ENCODE assay signal across 17 cellular contexts in genomic region chr1:27100797-27101491, GRCh38. TPM values are rescaled to one million over a fixed set of nuclear protein-coding genes. Genes with fewer than 3 reads are reported as not detected.
A peak's percentile ranks its signal among the peaks of the same experiment; 100 is the strongest.
DNase-seq lines count a peak whose midpoint lies in the region; ATAC-seq and TF ChIP-seq lines count a peak whose summit lies in the region.
"Had no signal": no experiment of that assay in that cellular context is flagged by ENCODE, and none has a peak within 500 bp of the region (broad histone marks: within the 10 kb centered on the region; RNA-seq: fewer than 3 reads in every experiment).

No MANE protein-coding gene starts in this region.

- ATAC-seq in Right ventricle myocardium superior (ENCODE audit: poor library complexity) (no peak), Right ventricle myocardium inferior (no peak), upper lobe of left lung (ENCODE audit: low FRiP score in 2 of 2) (no peak), GM21381 (IDR thresholded peaks at IDR 0.05; ENCODE audit: unreplicated experiment) (no peak)
- ATAC-seq: activated T-helper 17 cell treated with anti-CD3 and anti-CD28 coated beads, Interleukin-2, amount 50 U/mL, for 72 hours had no signal

- TF ChIP-seq EP300 in upper lobe of left lung (IDR thresholded peaks at IDR 0.05) = no peak

- H3K27me3 Mint-ChIP-seq in dendritic cell treated with granulocyte-macrophage colony-stimulating factor and Interleukin-4, amounts not matched to agents 40 ng/mL and 50 ng/mL, for 4 days = no peaks in the 10 kb centered on the region
- peaks cover 3% of the 10 kb centered on the region for H3K27me3 Mint-ChIP-seq in nephron progenitor cell (ENCODE audit: low read depth, poor library complexity)
- H3K27me3 Mint-ChIP-seq in CD4-positive, alpha-beta memory T cell = no peaks in the 10 kb centered on the region
- H3K27me3 Mint-ChIP-seq: activated T-helper 17 cell treated with anti-CD3 and anti-CD28 coated beads, Interleukin-2, amount 50 U/mL, for 72 hours had no signal

- H3K4me3 ChIP-seq in upper lobe of left lung = no peak overlapping the region
- no peak overlapping the region for H3K4me3 ChIP-seq in CD4-positive, alpha-beta memory T cell (ENCODE audit: low read length in 2 of 2)
- H3K4me3 ChIP-seq: thyroid gland had no signal

- no peaks in the 10 kb centered on the region for H3K27me3 ChIP-seq in upper lobe of left lung
- no peaks in the 10 kb centered on the region for H3K27me3 ChIP-seq in CD4-positive, alpha-beta memory T cell (ENCODE audit: insufficient read depth, low read length)
- H3K27me3 ChIP-seq: thyroid gland had no signal

- peaks cover 51% of the 10 kb centered on the region for H3K4me1 Mint-ChIP-seq in dendritic cell treated with granulocyte-macrophage colony-stimulating factor and Interleukin-4, amounts not matched to agents 40 ng/mL and 50 ng/mL, for 4 days (ENCODE audit: low read depth)
- H3K4me1 Mint-ChIP-seq in nephron progenitor cell = peaks cover 38% of the 10 kb centered on the region
- H3K4me1 Mint-ChIP-seq in CD4-positive, alpha-beta memory T cell = peaks cover 0 to 4% (median 4%) of the 10 kb centered on the region in 4 donors

- intact Hi-C loops in Right ventricle myocardium superior (cut with DNase I) (loop anchor here (5.0 to 10.0 kb wide), 2 partner anchors 94 to 181 kb away; no protein-coding TSS in a partner anchor), Right ventricle myocardium inferior (cut with DNase I) (no loop called here)
- intact Hi-C loops in dendritic cell treated with granulocyte-macrophage colony-stimulating factor and Interleukin-4, amounts not matched to agents 40 ng/mL and 50 ng/mL, for 4 days (cut with micrococcal nuclease) = loop anchor here (5.0 kb wide), 1 partner anchor 96 kb away; no protein-coding TSS in a partner anchor
- intact Hi-C loops in CD4-positive, alpha-beta memory T cell (cut with micrococcal nuclease) = no loop called here

- peak overlapping the region in 3 of 4 donors; percentile 11 to 80 (median 72) for H3K27ac ChIP-seq in upper lobe of left lung
- no peak overlapping the region for H3K27ac ChIP-seq in CD4-positive, alpha-beta memory T cell (ENCODE audit: low read depth, low read length)

- H3K36me3 Mint-ChIP-seq in dendritic cell treated with granulocyte-macrophage colony-stimulating factor and Interleukin-4, amounts not matched to agents 40 ng/mL and 50 ng/mL, for 4 days (ENCODE audit: low read depth) = peaks cover 50% of the 10 kb centered on the region
- H3K36me3 Mint-ChIP-seq in nephron progenitor cell (ENCODE audit: low read depth) = peaks cover 5% of the 10 kb centered on the region
- peaks cover 0 to 16% of the 10 kb centered on the region in 2 donors for H3K36me3 Mint-ChIP-seq in CD4-positive, alpha-beta memory T cell

- H3K36me3 ChIP-seq in upper lobe of left lung = peaks cover 0 to 41% (median 30%) of the 10 kb centered on the region in 4 donors
- H3K36me3 ChIP-seq in CD4-positive, alpha-beta memory T cell (ENCODE audit: insufficient read depth, low read length) = peaks cover 5% of the 10 kb centered on the region

- TF ChIP-seq CTCF in nephron progenitor cell (IDR thresholded peaks at IDR 0.05) (no peak), upper lobe of left lung (IDR thresholded peaks at IDR 0.05) (no peak)

- H3K9me3 Mint-ChIP-seq in dendritic cell treated with granulocyte-macrophage colony-stimulating factor and Interleukin-4, amounts not matched to agents 40 ng/mL and 50 ng/mL, for 4 days = no peaks in the 10 kb centered on the region
- H3K9me3 Mint-ChIP-seq in nephron progenitor cell = no peaks in the 10 kb centered on the region
- no peaks in the 10 kb centered on the region for H3K9me3 Mint-ChIP-seq in CD4-positive, alpha-beta memory T cell
- H3K9me3 Mint-ChIP-seq: activated T-helper 17 cell treated with anti-CD3 and anti-CD28 coated beads, Interleukin-2, amount 50 U/mL, for 72 hours had no signal

- WGBS in upper lobe of left lung, 2 donors = 91% methylated on average over 9 to 13 of the region's 19 CpGs

- DNase-seq in Right ventricle myocardium superior (peak; percentile 46), Right ventricle myocardium inferior (ENCODE audit: missing footprints) (no peak), nephron progenitor cell (no peak), upper lobe of left lung (no peak), NCI-H2081 (lab: John Stamatoyannopoulos, UW) (no peak)
- DNase-seq in CD4-positive, alpha-beta memory T cell = no peak
- DNase-seq: amniotic stem cell, Caco-2, cortex of kidney, head of caudate nucleus, kidney glomerular epithelial cell, NCI-H1930, NCI-H526 treated with DMSO at 0.1 percent for 48 hours, thyroid gland had no signal

- peak overlapping the region; percentile 13 for H3K27ac Mint-ChIP-seq in dendritic cell treated with granulocyte-macrophage colony-stimulating factor and Interleukin-4, amounts not matched to agents 40 ng/mL and 50 ng/mL, for 4 days
- peak overlapping the region; percentile 95 for H3K27ac Mint-ChIP-seq in nephron progenitor cell
- peak overlapping the region in 1 of 7 donors; percentile 65 for H3K27ac Mint-ChIP-seq in CD4-positive, alpha-beta memory T cell
- H3K27ac Mint-ChIP-seq: activated T-helper 17 cell treated with anti-CD3 and anti-CD28 coated beads, Interleukin-2, amount 50 U/mL, for 72 hours had no signal

- no peaks in the 10 kb centered on the region for H3K9me3 ChIP-seq in upper lobe of left lung
- H3K9me3 ChIP-seq in CD4-positive, alpha-beta memory T cell (ENCODE audit: control insufficient read depth in 1 of 2, low read length in 2 of 2) = no peaks in the 10 kb centered on the region
- H3K9me3 ChIP-seq: Caco-2, thyroid gland had no signal

- no peak for TF ChIP-seq POLR2A in upper lobe of left lung (IDR thresholded peaks at IDR 0.05)

- CTCF ChIA-PET in CD4-positive, alpha-beta memory T cell (lab: Charles Lee; ENCODE audit: partially characterized antibody) = interaction anchor here (0.6 to 15.4 kb wide), 8 partner anchors 12 to 499 kb away, joined by 3 to 247 read pairs (median 5); no protein-coding TSS in a partner anchor

- H3K4me1 ChIP-seq in upper lobe of left lung = peaks cover 24 to 37% (median 31%) of the 10 kb centered on the region in 4 donors
- H3K4me1 ChIP-seq in CD4-positive, alpha-beta memory T cell (ENCODE audit: insufficient read depth, low read length) = no peaks in the 10 kb centered on the region

- POLR2A ChIA-PET in CD4-positive, alpha-beta memory T cell (lab: Charles Lee; ENCODE audit: partially characterized antibody) = no interaction called here

- H3K4me3 Mint-ChIP-seq in dendritic cell treated with granulocyte-macrophage colony-stimulating factor and Interleukin-4, amounts not matched to agents 40 ng/mL and 50 ng/mL, for 4 days = no peak overlapping the region
- no peak overlapping the region for H3K4me3 Mint-ChIP-seq in nephron progenitor cell
- H3K4me3 Mint-ChIP-seq in CD4-positive, alpha-beta memory T cell = no peak overlapping the region
- H3K4me3 Mint-ChIP-seq: activated T-helper 17 cell treated with anti-CD3 and anti-CD28 coated beads, Interleukin-2, amount 50 U/mL, for 72 hours had no signal

RNA-seq across cellular contexts. Expression of gene SLC9A1, which starts 54.0 kb away (rescaled TPM):
- 17.6 TPM for total RNA-seq in Right ventricle myocardium superior
- 20.2 TPM for total RNA-seq in Right ventricle myocardium inferior
- 10 to 100 TPM; 18.1 to 51.4 (median 31.5) TPM for total RNA-seq in upper lobe of left lung
- total RNA-seq in CD4-positive, alpha-beta memory T cell = 10 to 100 TPM; 11.4 to 13.2 TPM
- 10 to 100 TPM in 1 of 2 donors, 1 to 10 TPM in 1; 2.1 to 15.0 TPM for polyA plus RNA-seq in CD4-positive, alpha-beta memory T cell

Comparison
In these comparisons a context has a peak if more than half of its experiments do, and no peak if none do; other contexts are left out.
1. intact Hi-C loops: an anchor here in Right ventricle myocardium superior (5.0 to 10.0 kb wide) and dendritic cell treated with granulocyte-macrophage colony-stimulating factor and Interleukin-4, amounts not matched to agents 40 ng/mL and 50 ng/mL, for 4 days (5.0 kb wide); none called in Right ventricle myocardium inferior and CD4-positive, alpha-beta memory T cell.